1 cellular context compared by ENCODE assay signal in genomic region chr11:129418039-129418438, GRCh38.
TF ChIP-seq lines count a peak whose summit lies in the region.

No MANE protein-coding gene starts in this region.

TF ChIP-seq in GM12878, 131 proteins besides CTCF, POLR2A, EP300 and RAD21 (continued from another document and continues in another):
- TF ChIP-seq CUX1 (IDR thresholded peaks at IDR 0.05; ENCODE audit: insufficient replicate concordance, low read depth, low read length): no peak
- no peak for TF ChIP-seq SMAD1 (IDR thresholded peaks at IDR 0.05; ENCODE audit: low read depth, partially characterized antibody)
- TF ChIP-seq CBX5 (IDR thresholded peaks at IDR 0.05; ENCODE audit: low read depth): no peak
- no peak for TF ChIP-seq WRNIP1 (IDR thresholded peaks at IDR 0.05; ENCODE audit: borderline replicate concordance, low read depth, low read length)
- TF ChIP-seq SIN3A (IDR thresholded peaks at IDR 0.05; ENCODE audit: low read depth, low read length): no peak
- no peak for TF ChIP-seq E4F1 (IDR thresholded peaks at IDR 0.05; ENCODE audit: borderline replicate concordance, partially characterized antibody)
- no peak for TF ChIP-seq ESRRA (IDR thresholded peaks at IDR 0.05; ENCODE audit: low read length)
- peak; percentile 41; the same call in 1 of the 2 replicates for TF ChIP-seq RELB (IDR thresholded peaks at IDR 0.05; ENCODE audit: low read depth)
- TF ChIP-seq ZNF274 (IDR thresholded peaks at IDR 0.05; ENCODE audit: insufficient read depth, insufficient read length): no peak
- TF ChIP-seq MYC (IDR thresholded peaks at IDR 0.05; ENCODE audit: insufficient read depth, insufficient read length, insufficient replicate concordance, low read length, severe bottlenecking): no peak
- TF ChIP-seq SUPT20H (IDR thresholded peaks at IDR 0.05; ENCODE audit: borderline replicate concordance, control insufficient read depth, low read depth, low read length): no peak
- TF ChIP-seq PML (IDR thresholded peaks at IDR 0.05; ENCODE audit: low read length): no peak
- TF ChIP-seq ZNF384 (IDR thresholded peaks at IDR 0.05; ENCODE audit: borderline replicate concordance, low read depth, low read length): no peak
- TF ChIP-seq POU2F2 (IDR thresholded peaks at IDR 0.05; ENCODE audit: borderline replicate concordance, low read depth, low read length): no peak
- no peak for TF ChIP-seq ZSCAN29 (IDR thresholded peaks at IDR 0.05)
- no peak for TF ChIP-seq ZBTB11 (CRISPR knock-in tag; IDR thresholded peaks at IDR 0.05)
- no peak for TF ChIP-seq BHLHE40 (IDR thresholded peaks at IDR 0.05; ENCODE audit: borderline replicate concordance in 1 of 2, low read depth in 2 of 2, low read length in 1 of 2)
- peak; percentile 81 for TF ChIP-seq MEF2B (IDR thresholded peaks at IDR 0.05; ENCODE audit: partially characterized antibody, poor library complexity, severe bottlenecking)
- TF ChIP-seq TBL1XR1 (IDR thresholded peaks at IDR 0.05; ENCODE audit: low read depth, low read length): no peak
- TF ChIP-seq FOXM1 (IDR thresholded peaks at IDR 0.05; ENCODE audit: low read depth, low read length): peak; percentile 72; the same call in 1 of the 2 replicates
- TF ChIP-seq NFIC (IDR thresholded peaks at IDR 0.05; ENCODE audit: low read depth, low read length): peak; percentile 81
- no peak for TF ChIP-seq IRF3 (IDR thresholded peaks at IDR 0.05)
- TF ChIP-seq TARDBP (IDR thresholded peaks at IDR 0.05; ENCODE audit: borderline replicate concordance): no peak
- TF ChIP-seq USF2 (IDR thresholded peaks at IDR 0.05; ENCODE audit: borderline replicate concordance, low read depth, low read length): no peak
- TF ChIP-seq CBX3 (IDR thresholded peaks at IDR 0.05; ENCODE audit: borderline replicate concordance, low read depth): no peak
- no peak for TF ChIP-seq ATF3 (IDR thresholded peaks at IDR 0.05; ENCODE audit: borderline replicate concordance, extremely low read depth, low read depth, low read length)
- TF ChIP-seq RUNX3 (IDR thresholded peaks at IDR 0.05; ENCODE audit: low read length): peak; percentile 86
- no peak for TF ChIP-seq SREBF2 (IDR thresholded peaks at IDR 0.05; ENCODE audit: low read length)
- no peak for TF ChIP-seq IRF5 (IDR thresholded peaks at IDR 0.05; ENCODE audit: borderline replicate concordance)
- no peak for TF ChIP-seq ZNF217 (IDR thresholded peaks at IDR 0.05)
- no peak for TF ChIP-seq CEBPB (IDR thresholded peaks at IDR 0.05; ENCODE audit: borderline replicate concordance in 1 of 2, low read depth in 2 of 2, low read length in 2 of 2)
- TF ChIP-seq NR2C1 (IDR thresholded peaks at IDR 0.05): no peak
- TF ChIP-seq YY1 (IDR thresholded peaks at IDR 0.05; ENCODE audit: low read depth, low read length): no peak
- TF ChIP-seq PAX8 (IDR thresholded peaks at IDR 0.05): no peak
- no peak for TF ChIP-seq E2F8 (IDR thresholded peaks at IDR 0.05; ENCODE audit: low read depth, partially characterized antibody)
